ENCODE assay signal across 8 cellular contexts in genomic region chr3:354433-354832, GRCh38.
A peak's percentile ranks its signal among the peaks of the same experiment; 100 is the strongest.
DNase-seq lines count a peak whose midpoint lies in the region; ATAC-seq, FAIRE-seq and TF ChIP-seq lines count a peak whose summit lies in the region.

No MANE protein-coding gene starts in this region.

- H3K4ac ChIP-seq in mesendoderm (ENCODE audit: low read depth, low read length) = no peak overlapping the region

- DNase-seq in activated gamma-delta T cell treated with Interleukin-2 at 50 U/mL for 16 hours (peak; percentile 5), activated gamma-delta T cell (lab: John Stamatoyannopoulos, UW) (no peak), HTR-8/SVneo (ENCODE audit: insufficient read length, low spot score) (peak; percentile 3), OCI-M1 (lab: John Stamatoyannopoulos, UW) (peak; percentile 88), coronary artery (ENCODE audit: low spot score) (no peak), mesendoderm (peak; percentile 80), frontal cortex (ENCODE audit: low spot score in 2 of 2) (no peak)

- no peak overlapping the region for H2AK5ac ChIP-seq in mesendoderm (ENCODE audit: low read length)

- no CpG with 5 or more reads among the region's 3 CpGs for WGBS in mesendoderm (ENCODE audit: extremely low coverage, insufficient coverage, low lambda C conversion rate)

- no peak overlapping the region for H4K5ac ChIP-seq in mesendoderm (ENCODE audit: low read length)

- TF ChIP-seq CTCF in coronary artery (IDR thresholded peaks at IDR 0.05) = peak; percentile 44

- no peaks in the 10 kb centered on the region for H3K79me2 ChIP-seq in mesendoderm (ENCODE audit: control insufficient read depth, insufficient read depth, low read length)

- H3K4me2 ChIP-seq in mesendoderm (ENCODE audit: low read length) = no peak overlapping the region

- H3K4me3 ChIP-seq in coronary artery (no peak overlapping the region), mesendoderm (ENCODE audit: low read length) (no peak overlapping the region)

- no peaks in the 10 kb centered on the region for H3K79me1 ChIP-seq in mesendoderm (ENCODE audit: low read length)

- no peak overlapping the region for H3K56ac ChIP-seq in mesendoderm (ENCODE audit: low read length)

- no peaks in the 10 kb centered on the region for H3K36me3 ChIP-seq in mesendoderm (ENCODE audit: control insufficient read depth, insufficient read depth, low read length)

- no peak for FAIRE-seq in HTR-8/SVneo (lab: Jason Lieb, UNC)
- no peak for FAIRE-seq in frontal cortex (lab: Jason Lieb, UNC)

- H3K4me1 ChIP-seq in mesendoderm (ENCODE audit: control insufficient read depth, low read depth, low read length) = no peaks in the 10 kb centered on the region

- H3K18ac ChIP-seq in mesendoderm (ENCODE audit: low read length) = no peak overlapping the region

- H2BK15ac ChIP-seq in mesendoderm (replicated peaks; ENCODE audit: low read depth) = no peak overlapping the region

- H3K27me3 ChIP-seq in mesendoderm (ENCODE audit: insufficient read depth, low read length, poor library complexity) = no peaks in the 10 kb centered on the region

- no peak overlapping the region for H3K27ac ChIP-seq in coronary artery
- H3K27ac ChIP-seq in mesendoderm (ENCODE audit: low read depth, low read length) = no peak overlapping the region

- no peak overlapping the region for H2BK5ac ChIP-seq in mesendoderm (ENCODE audit: low read length)

- no peak overlapping the region for H3K23ac ChIP-seq in mesendoderm (ENCODE audit: low read length)

- no peak overlapping the region for H3K9ac ChIP-seq in mesendoderm (ENCODE audit: low read length)

- peak; percentile 82 for ATAC-seq in GM21515 (IDR thresholded peaks at IDR 0.05; ENCODE audit: unreplicated experiment)

- H4K8ac ChIP-seq in mesendoderm (ENCODE audit: low read depth, low read length) = no peak overlapping the region

- H2BK120ac ChIP-seq in mesendoderm (ENCODE audit: low read depth, low read length) = no peak overlapping the region

Comparison
In these comparisons a context has a peak if more than half of its experiments do, and no peak if none do; other contexts are left out.
1. DNase-seq: peak in activated gamma-delta T cell treated with Interleukin-2 at 50 U/mL for 16 hours (single experiment), HTR-8/SVneo (single experiment), OCI-M1 (single experiment) and mesendoderm (single experiment); none in activated gamma-delta T cell (single experiment), coronary artery (single experiment) and frontal cortex (0 of 2).